In genomic region chr2:29075894-29076700, GRCh38 we compare ENCODE assay signal across 13 cellular contexts. TPM values are rescaled to one million over a fixed set of nuclear protein-coding genes. Genes with fewer than 3 reads are reported as not detected.
A peak's percentile ranks its signal among the peaks of the same experiment; 100 is the strongest.
DNase-seq lines count a peak whose midpoint lies in the region; TF ChIP-seq lines count a peak whose summit lies in the region.
"Had no signal": no experiment of that assay in that cellular context is flagged by ENCODE, and none has a peak within 500 bp of the region (broad histone marks: within the 10 kb centered on the region; RNA-seq: fewer than 3 reads in every experiment).

No MANE protein-coding gene starts in this region.

- POLR2A ChIA-PET in activated CD4-positive, alpha-beta memory T cell treated with anti-CD3 and anti-CD28 coated beads, Interleukin-2, amount 10 ng/mL, durations not matched to agents 7 days and 5 days (lab: Charles Lee): no interaction called here

- CTCF ChIA-PET in activated CD4-positive, alpha-beta memory T cell treated with anti-CD3 and anti-CD28 coated beads, Interleukin-2, amount 10 ng/mL, durations not matched to agents 7 days and 5 days (lab: Charles Lee): interaction anchor here (1.6 kb wide), 1 partner anchor 117 kb away, joined by 6 read pairs; no protein-coding TSS in a partner anchor

- H3K4me3 ChIP-seq in cardiac fibroblast (replicated peaks in 1 of 2; ENCODE audit: low read depth in 2 of 2, low read length in 2 of 2): no peak overlapping the region
- H3K4me3 ChIP-seq: GM23248, mucosa of descending colon, suprapubic skin had no signal

- H3K4me3 Mint-ChIP-seq in HFFc6: peak overlapping the region; percentile 33
- no peak overlapping the region for H3K4me3 Mint-ChIP-seq in activated CD4-positive, alpha-beta memory T cell treated with anti-CD3 and anti-CD28 coated beads, Interleukin-2, amount 10 ng/mL, durations not matched to agents 7 days and 5 days
- H3K4me3 Mint-ChIP-seq: activated CD8-positive, alpha-beta memory T cell treated with anti-CD3 and anti-CD28 coated beads, Interleukin-2, amount 10 ng/mL, durations not matched to agents 7 days and 5 days; activated naive CD8-positive, alpha-beta T cell had no signal

- peak; percentile 79 for DNase-seq in HFFc6
- DNase-seq in cardiac fibroblast (ENCODE audit: low read depth in 2 of 2): peak; percentile 14 to 38
- DNase-seq in inferior parietal cortex (ENCODE audit: extremely low spot score): peak; percentile 76
- peak; percentile 94 for DNase-seq in superior temporal gyrus (ENCODE audit: extremely low spot score)
- DNase-seq in NCI-H1105 treated with DMSO at 0.1 percent for 48 hours (lab: John Stamatoyannopoulos, UW): no peak
- no peak for DNase-seq in NCI-H1105 (lab: John Stamatoyannopoulos, UW)
- DNase-seq in activated CD4-positive, alpha-beta memory T cell treated with anti-CD3 and anti-CD28 coated beads, Interleukin-2, amount 10 ng/mL, durations not matched to agents 7 days and 5 days: no peak
- DNase-seq: activated CD8-positive, alpha-beta memory T cell treated with anti-CD3 and anti-CD28 coated beads, Interleukin-2, amount 10 ng/mL, durations not matched to agents 7 days and 5 days; GM23248; mucosa of descending colon; NCI-H524 treated with DMSO at 0.1 percent for 48 hours had no signal

- peaks cover 10% of the 10 kb centered on the region for H3K27me3 Mint-ChIP-seq in HFFc6 (ENCODE audit: insufficient read depth)
- H3K27me3 Mint-ChIP-seq in activated CD4-positive, alpha-beta memory T cell treated with anti-CD3 and anti-CD28 coated beads, Interleukin-2, amount 10 ng/mL, durations not matched to agents 7 days and 5 days: no peaks in the 10 kb centered on the region
- H3K27me3 Mint-ChIP-seq: activated CD8-positive, alpha-beta memory T cell treated with anti-CD3 and anti-CD28 coated beads, Interleukin-2, amount 10 ng/mL, durations not matched to agents 7 days and 5 days; activated naive CD8-positive, alpha-beta T cell had no signal

- peaks cover 12% of the 10 kb centered on the region for H3K4me1 Mint-ChIP-seq in HFFc6 (ENCODE audit: low read depth)
- no peaks in the 10 kb centered on the region for H3K4me1 Mint-ChIP-seq in activated CD4-positive, alpha-beta memory T cell treated with anti-CD3 and anti-CD28 coated beads, Interleukin-2, amount 10 ng/mL, durations not matched to agents 7 days and 5 days

- peaks cover 7% of the 10 kb centered on the region; the same call in 1 of the 2 replicates for H3K9me3 Mint-ChIP-seq in HFFc6
- peaks cover 3% of the 10 kb centered on the region for H3K9me3 Mint-ChIP-seq in activated CD4-positive, alpha-beta memory T cell treated with anti-CD3 and anti-CD28 coated beads, Interleukin-2, amount 10 ng/mL, durations not matched to agents 7 days and 5 days

- no peaks in the 10 kb centered on the region for H3K36me3 Mint-ChIP-seq in HFFc6 (ENCODE audit: low read depth)
- no peaks in the 10 kb centered on the region for H3K36me3 Mint-ChIP-seq in activated CD4-positive, alpha-beta memory T cell treated with anti-CD3 and anti-CD28 coated beads, Interleukin-2, amount 10 ng/mL, durations not matched to agents 7 days and 5 days (ENCODE audit: low read depth)

- H3K27ac Mint-ChIP-seq in HFFc6: peak overlapping the region; percentile 63
- no peak overlapping the region for H3K27ac Mint-ChIP-seq in activated CD4-positive, alpha-beta memory T cell treated with anti-CD3 and anti-CD28 coated beads, Interleukin-2, amount 10 ng/mL, durations not matched to agents 7 days and 5 days
- H3K27ac Mint-ChIP-seq: activated CD8-positive, alpha-beta memory T cell treated with anti-CD3 and anti-CD28 coated beads, Interleukin-2, amount 10 ng/mL, durations not matched to agents 7 days and 5 days; activated naive CD8-positive, alpha-beta T cell had no signal

- TF ChIP-seq CTCF in HFFc6 (IDR thresholded peaks at IDR 0.05) (peak; percentile 27), cardiac fibroblast (IDR thresholded peaks at IDR 0.05; ENCODE audit: low read depth, low read length) (no peak)

RNA-seq across cellular contexts. Expression of gene PCARE, which starts 1.8 kb away (rescaled TPM):
- total RNA-seq in HFFc6 (2021; fragmentation: NEBNext Ultra II Directional; extraction: Animal tissue kit (Norgen Biotek cat#: 25700)): not detected
- not detected for total RNA-seq in activated CD4-positive, alpha-beta memory T cell treated with anti-CD3 and anti-CD28 coated beads, Interleukin-2, amount 10 ng/mL, durations not matched to agents 7 days and 5 days
- total RNA-seq: activated CD8-positive, alpha-beta memory T cell treated with anti-CD3 and anti-CD28 coated beads, Interleukin-2, amount 10 ng/mL, durations not matched to agents 7 days and 5 days; GM23248; mucosa of descending colon had no signal

RNA-seq across cellular contexts. Expression of gene CLIP4, which starts 39.1 kb away (rescaled TPM):
- 10 to 100 TPM; 33.7 to 40.9 (median 36.6) TPM for total RNA-seq in HFFc6 (2021; fragmentation: NEBNext Ultra II Directional; extraction: Animal tissue kit (Norgen Biotek cat#: 25700))
- total RNA-seq in activated CD4-positive, alpha-beta memory T cell treated with anti-CD3 and anti-CD28 coated beads, Interleukin-2, amount 10 ng/mL, durations not matched to agents 7 days and 5 days: 10 to 100 TPM; 31.7 to 33.7 TPM

Comparison
In these comparisons a context has a peak if more than half of its experiments do, and no peak if none do; other contexts are left out.
1. DNase-seq: peak in HFFc6 (single experiment), cardiac fibroblast (2 of 2), inferior parietal cortex (single experiment) and superior temporal gyrus (single experiment); none in NCI-H1105 treated with DMSO at 0.1 percent for 48 hours (single experiment), NCI-H1105 (single experiment) and activated CD4-positive, alpha-beta memory T cell treated with anti-CD3 and anti-CD28 coated beads, Interleukin-2, amount 10 ng/mL, durations not matched to agents 7 days and 5 days (single experiment).